ENCODE assay signal across 9 cellular contexts in genomic region chr12:75658826-75659823, GRCh38.
DNase-seq lines count a peak whose midpoint lies in the region; ATAC-seq and TF ChIP-seq lines count a peak whose summit lies in the region.
"Had no signal": no experiment of that assay in that cellular context is flagged by ENCODE, and none has a peak within 500 bp of the region (broad histone marks: within the 10 kb centered on the region; RNA-seq: fewer than 3 reads in every experiment).

No MANE protein-coding gene starts in this region.

- peaks cover 2% of the 10 kb centered on the region for H3K36me3 Mint-ChIP-seq in activated naive CD8-positive, alpha-beta T cell

- no peak overlapping the region for H3K4me3 ChIP-seq in upper lobe of left lung

- no peak for TF ChIP-seq CTCF in upper lobe of left lung (IDR thresholded peaks at IDR 0.05)

- no peaks in the 10 kb centered on the region for H3K27me3 ChIP-seq in upper lobe of left lung

- intact Hi-C loops in Right ventricle myocardium inferior (cut with DNase I) = no loop called here

- H3K36me3 ChIP-seq in upper lobe of left lung = no peaks in the 10 kb centered on the region

- no peak for TF ChIP-seq POLR2A in upper lobe of left lung (IDR thresholded peaks at IDR 0.05)

- peaks cover 25% of the 10 kb centered on the region for H3K4me1 Mint-ChIP-seq in activated naive CD8-positive, alpha-beta T cell (ENCODE audit: low read depth)

- H3K27me3 Mint-ChIP-seq in activated naive CD8-positive, alpha-beta T cell = no peaks in the 10 kb centered on the region

- DNase-seq in DMS153 (lab: John Stamatoyannopoulos, UW) (peak; percentile 76), MV-4-11 (lab: John Stamatoyannopoulos, UW) (peak; percentile 58), lung microvascular endothelial cell (ENCODE audit: low read depth in 2 of 2) (peak; percentile 69 to 93), Right ventricle myocardium inferior (ENCODE audit: missing footprints) (no peak), retina (no peak), upper lobe of left lung (no peak)
- DNase-seq: stimulated activated naive CD4-positive, alpha-beta T cell had no signal

- H3K9me3 ChIP-seq in upper lobe of left lung = no peaks in the 10 kb centered on the region

- no peak for TF ChIP-seq EP300 in upper lobe of left lung (IDR thresholded peaks at IDR 0.05)

- no peak overlapping the region for H3K27ac ChIP-seq in upper lobe of left lung

- ATAC-seq in Right ventricle myocardium inferior = no peak
- no peak for ATAC-seq in HG02938 (IDR thresholded peaks at IDR 0.05; ENCODE audit: unreplicated experiment)
- ATAC-seq in upper lobe of left lung (ENCODE audit: low FRiP score in 2 of 2) = no peak

- WGBS in upper lobe of left lung, 2 donors = 79 to 80% methylated on average over 10 of the region's 10 CpGs

- H3K4me3 Mint-ChIP-seq in activated naive CD8-positive, alpha-beta T cell = no peak overlapping the region

- H3K27ac Mint-ChIP-seq in activated naive CD8-positive, alpha-beta T cell = peak overlapping the region; percentile 74

- no peaks in the 10 kb centered on the region for H3K4me1 ChIP-seq in upper lobe of left lung

- H3K9me3 Mint-ChIP-seq in activated naive CD8-positive, alpha-beta T cell (ENCODE audit: low read depth) = peaks cover 4% of the 10 kb centered on the region

Comparison
In these comparisons a context has a peak if more than half of its experiments do, and no peak if none do; other contexts are left out.
1. DNase-seq: peak in DMS153 (single experiment), MV-4-11 (single experiment) and lung microvascular endothelial cell (2 of 2); none in Right ventricle myocardium inferior (single experiment), retina (single experiment) and upper lobe of left lung (0 of 2).